In the genomic region with DNA sequence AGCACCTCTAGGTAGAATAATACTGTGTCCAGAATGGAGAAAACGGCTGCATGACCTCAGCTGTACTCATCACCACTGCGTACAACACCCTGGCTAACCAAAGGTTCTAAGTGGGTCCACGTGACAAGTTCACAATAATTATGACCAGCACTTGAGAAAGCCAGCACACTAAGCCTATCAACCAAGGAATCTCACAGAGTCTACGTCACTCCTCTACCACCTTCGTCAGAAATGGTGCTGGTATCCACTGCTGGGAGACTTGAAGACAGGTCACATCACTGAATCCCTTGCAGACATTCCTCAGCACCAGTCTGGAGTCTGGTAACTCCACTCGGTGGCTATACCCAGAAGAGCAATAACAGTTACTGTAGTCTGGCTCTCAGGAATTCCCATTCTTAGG, we compare ENCODE assay signal across 22 cellular contexts. TPM values are rescaled to one million over a fixed set of nuclear protein-coding genes. Genes with fewer than 3 reads are reported as not detected.
DNase-seq lines count a peak whose midpoint lies in the region; ATAC-seq, FAIRE-seq and TF ChIP-seq lines count a peak whose summit lies in the region.
"Had no signal": no experiment of that assay in that cellular context is flagged by ENCODE, and none has a peak within 500 bp of the region (broad histone marks: within the 10 kb centered on the region; RNA-seq: fewer than 3 reads in every experiment).

No MANE protein-coding gene starts in this region.

- H3K9me3 Mint-ChIP-seq in Calu3 (ENCODE audit: low read depth, unreplicated experiment) = no peaks in the 10 kb centered on the region

- H3K4me1 Mint-ChIP-seq in Calu3 (ENCODE audit: low read depth, unreplicated experiment) = peaks cover 8% of the 10 kb centered on the region
- H3K4me1 Mint-ChIP-seq: IgD-negative memory B cell had no signal

- H3K4me1 ChIP-seq in HepG2 (ENCODE audit: insufficient read depth, low read length) = no peaks in the 10 kb centered on the region
- no peaks in the 10 kb centered on the region for H3K4me1 ChIP-seq in right lobe of liver
- H3K4me1 ChIP-seq: BLaER1 had no signal

- no peaks in the 10 kb centered on the region for H3K79me2 ChIP-seq in HepG2 (ENCODE audit: insufficient read depth, low read length)

- no peaks in the 10 kb centered on the region for H3K27me3 ChIP-seq in HepG2 (ENCODE audit: control insufficient read depth in 1 of 2, insufficient read depth in 2 of 2, low read length in 2 of 2)
- no peaks in the 10 kb centered on the region for H3K27me3 ChIP-seq in right lobe of liver
- H3K27me3 ChIP-seq: BLaER1 had no signal

- no peak; the same call in 2 of the 3 replicates for ATAC-seq in HepG2
- ATAC-seq in right lobe of liver = no peak
- ATAC-seq in GM19452 (IDR thresholded peaks at IDR 0.05; ENCODE audit: unreplicated experiment) = no peak
- ATAC-seq in GM21723 (IDR thresholded peaks at IDR 0.05; ENCODE audit: unreplicated experiment) = no peak
- ATAC-seq: CD8-positive, alpha-beta T cell had no signal

- H3K4me3 Mint-ChIP-seq in Calu3 (ENCODE audit: low read depth, unreplicated experiment) = no peak overlapping the region
- H3K4me3 Mint-ChIP-seq: CD8-positive, alpha-beta T cell; IgD-negative memory B cell had no signal

- FAIRE-seq in HepG2 (lab: Jason Lieb, UNC) = no peak
- FAIRE-seq: A204.1, D721Med, GM12892 had no signal

- H3K9me3 ChIP-seq in HepG2 (ENCODE audit: low read length) = no peaks in the 10 kb centered on the region
- no peaks in the 10 kb centered on the region for H3K9me3 ChIP-seq in right lobe of liver
- H3K9me3 ChIP-seq: BLaER1 had no signal

- H3K4me3 ChIP-seq in HepG2 (replicated peaks in 1 of 3; ENCODE audit: insufficient read depth in 1 of 3, low read depth in 2 of 3, low read length in 3 of 3) (no peak overlapping the region), right lobe of liver (no peak overlapping the region)
- H3K4me3 ChIP-seq: BLaER1, SK-N-MC had no signal

- no peak overlapping the region for H3K9ac ChIP-seq in HepG2 (ENCODE audit: insufficient read depth, low read depth, low read length)
- H3K9ac ChIP-seq: BLaER1 had no signal

- TF ChIP-seq CTCF in HepG2 (CRISPR knock-in tag; IDR thresholded peaks at IDR 0.05) = no peak
- TF ChIP-seq CTCF in right lobe of liver (IDR thresholded peaks at IDR 0.05) = no peak
- TF ChIP-seq CTCF in Calu3 (IDR thresholded peaks at IDR 0.05; ENCODE audit: unreplicated experiment) = no peak

- H3K36me3 Mint-ChIP-seq in Calu3 (ENCODE audit: insufficient read depth, unreplicated experiment) = no peaks in the 10 kb centered on the region
- H3K36me3 Mint-ChIP-seq: CD8-positive, alpha-beta T cell had no signal

- no TSS peak for BruUV-seq in HepG2 (replicated peaks; lab: Mats Ljungman, UMichigan)
- no TSS peak for BruUV-seq in Calu3 (replicated peaks; lab: Mats Ljungman, UMichigan)

- in situ Hi-C loops in HepG2 (cut with HindIII; ENCODE audit: extremely low pct_ligation_motif_present, low pct_unique_long_range_greater_than_20kb) = no loop called here

- no peaks in the 10 kb centered on the region for H3K27me3 Mint-ChIP-seq in Calu3 (ENCODE audit: unreplicated experiment)

- TF ChIP-seq POLR2A in HepG2 (IDR thresholded peaks at IDR 0.05; ENCODE audit: insufficient read depth in 1 of 2, low read depth in 2 of 2, low read length in 2 of 2) = no peak
- TF ChIP-seq POLR2A in right lobe of liver (IDR thresholded peaks at IDR 0.05) = no peak

- H3K4me2 ChIP-seq in HepG2 (ENCODE audit: low read depth, low read length) = no peak overlapping the region
- H3K4me2 ChIP-seq: BLaER1 had no signal

- TF ChIP-seq RAD21 in HepG2 (CRISPR knock-in tag; IDR thresholded peaks at IDR 0.05) = no peak

- intact Hi-C loops in HepG2 (cut with micrococcal nuclease; ENCODE audit: unreplicated experiment) = no loop called here
- intact Hi-C loops in right lobe of liver (cut with DNase I) = no loop called here
- intact Hi-C loops in Calu3 (cut with micrococcal nuclease; ENCODE audit: unreplicated experiment) = no loop called here

- 7% methylated on average over 6 of the region's 6 CpGs for WGBS in HepG2 (ENCODE audit: low lambda C conversion rate)
- 49% methylated on average over 2 of the region's 6 CpGs for WGBS in right lobe of liver (ENCODE audit: insufficient coverage, low coverage, low lambda C conversion rate, missing lambda C conversion rate)

- POLR2A ChIA-PET in HepG2 (lab: Yijun Ruan, JAX) = no interaction called here

- H3K36me3 ChIP-seq in HepG2 (replicated peaks in 1 of 2; ENCODE audit: control insufficient read depth in 1 of 2, insufficient read depth in 2 of 2, low read length in 2 of 2) (no peaks in the 10 kb centered on the region), right lobe of liver (no peaks in the 10 kb centered on the region)
- H3K36me3 ChIP-seq: BLaER1 had no signal

- H4K20me1 ChIP-seq in HepG2 (ENCODE audit: insufficient read depth, low read length) = no peaks in the 10 kb centered on the region
- H4K20me1 ChIP-seq: BLaER1 had no signal

- no peak overlapping the region for H2AFZ ChIP-seq in HepG2 (ENCODE audit: low read length)

- DNase-seq in HepG2 (ENCODE audit: low spot score) (no peak), right lobe of liver (no peak), SHP77 (lab: John Stamatoyannopoulos, UW) (peak; percentile 86 to 87), islet precursor cell (peak; percentile 60), OCI-M2 (lab: John Stamatoyannopoulos, UW; ENCODE audit: unreplicated experiment) (no peak), Calu3 (no peak)
- DNase-seq: CD8-positive, alpha-beta T cell; DMS79; GF-D8; HCEC 1CT; Kasumi-1; NCI-H1105 treated with DMSO at 0.1 percent for 48 hours; NCI-H1694 treated with DMSO at 0.1 percent for 48 hours; NCI-H446 treated with DMSO at 0.1 percent for 48 hours had no signal

- no peak overlapping the region for H3K27ac Mint-ChIP-seq in Calu3 (ENCODE audit: unreplicated experiment)
- H3K27ac Mint-ChIP-seq: CD8-positive, alpha-beta T cell; IgD-negative memory B cell had no signal

- H3K27ac ChIP-seq in HepG2 (ENCODE audit: extremely low read length, insufficient read depth, low read length) (no peak overlapping the region), right lobe of liver (no peak overlapping the region)
- H3K27ac ChIP-seq: BLaER1, SK-N-MC had no signal

- TF ChIP-seq EP300 in HepG2 (IDR thresholded peaks at IDR 0.05; ENCODE audit: low read depth in 2 of 2, low read length in 2 of 2) (no peak), HepG2 (CRISPR knock-in tag; IDR thresholded peaks at IDR 0.05; ENCODE audit: borderline replicate concordance) (no peak)

- CTCF ChIA-PET in HepG2 (lab: Yijun Ruan, JAX; ENCODE audit: low intra/inter-chr PET ratio, low total read pairs) (no interaction called here), Calu3 (lab: Charles Lee) (no interaction called here)

TF ChIP-seq in HepG2, 621 proteins besides CTCF, POLR2A, EP300 and RAD21:
- TF ChIP-seq, protein P1, sequence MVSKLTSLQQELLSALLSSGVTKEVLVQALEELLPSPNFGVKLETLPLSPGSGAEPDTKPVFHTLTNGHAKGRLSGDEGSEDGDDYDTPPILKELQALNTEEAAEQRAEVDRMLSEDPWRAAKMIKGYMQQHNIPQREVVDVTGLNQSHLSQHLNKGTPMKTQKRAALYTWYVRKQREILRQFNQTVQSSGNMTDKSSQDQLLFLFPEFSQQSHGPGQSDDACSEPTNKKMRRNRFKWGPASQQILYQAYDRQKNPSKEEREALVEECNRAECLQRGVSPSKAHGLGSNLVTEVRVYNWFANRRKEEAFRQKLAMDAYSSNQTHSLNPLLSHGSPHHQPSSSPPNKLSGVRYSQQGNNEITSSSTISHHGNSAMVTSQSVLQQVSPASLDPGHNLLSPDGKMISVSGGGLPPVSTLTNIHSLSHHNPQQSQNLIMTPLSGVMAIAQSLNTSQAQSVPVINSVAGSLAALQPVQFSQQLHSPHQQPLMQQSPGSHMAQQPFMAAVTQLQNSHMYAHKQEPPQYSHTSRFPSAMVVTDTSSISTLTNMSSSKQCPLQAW (CRISPR knock-in tag; IDR thresholded peaks at IDR 0.05) = no peak
- no peak for TF ChIP-seq TBX2 (CRISPR knock-in tag; IDR thresholded peaks at IDR 0.05; ENCODE audit: borderline replicate concordance)
- peak; percentile 84 for TF ChIP-seq CREB1 (IDR thresholded peaks at IDR 0.05)
- no peak for TF ChIP-seq CREB1 (CRISPR knock-in tag; IDR thresholded peaks at IDR 0.05)
- no peak for TF ChIP-seq FOXJ3 (CRISPR knock-in tag; IDR thresholded peaks at IDR 0.05; ENCODE audit: borderline replicate concordance)

RNA-seq across cellular contexts. Expression of gene PKIB, which starts 40.8 kb away (rescaled TPM):
- total RNA-seq in HepG2 (2016; rRNA removed; fragmentation: Illumina TruSeq; extraction: Trizol) = 1.5 and 2.2 TPM in 2 replicates
- total RNA-seq in HepG2 (2016; cell fraction: cytosol; rRNA removed; fragmentation: Illumina TruSeq; extraction: Trizol; ENCODE audit: low read depth) = 0.71 and 1.9 TPM in 2 replicates
- 1.2 and 1.3 TPM in 2 replicates for total RNA-seq in HepG2 (2016; cell fraction: insoluble cytoplasmic fraction; rRNA removed; fragmentation: Illumina TruSeq; extraction: Trizol)
- total RNA-seq in HepG2 (2016; cell fraction: membrane; rRNA removed; fragmentation: Illumina TruSeq; extraction: Trizol) = 1.8 and 2.9 TPM in 2 replicates
- 0.90 and 1.4 TPM in 2 replicates for total RNA-seq in HepG2 (2016; cell fraction: nucleus; rRNA removed; fragmentation: Illumina TruSeq; extraction: Trizol)
- 0.97 and 1.4 TPM in 2 replicates for polyA plus RNA-seq in HepG2 (2011; rRNA removed)
- polyA plus RNA-seq in HepG2 (2011; cell fraction: cytosol; rRNA removed) = 0.58 and 1.0 TPM in 2 replicates
- 0.69 and 1.1 TPM in 2 replicates for polyA plus RNA-seq in HepG2 (2011; cell fraction: nucleus; rRNA removed)
- polyA plus RNA-seq in HepG2 (2012) = 1.3 and 1.4 TPM in 2 replicates
- polyA plus RNA-seq in HepG2 (2016; cell fraction: cytosol; fragmentation: Illumina TruSeq; extraction: Trizol; ENCODE audit: low read depth) = 1.8 and 2.2 TPM in 2 replicates
- polyA plus RNA-seq in HepG2 (2016; cell fraction: insoluble cytoplasmic fraction; fragmentation: Illumina TruSeq; extraction: Trizol; ENCODE audit: low read depth) = 2.6 TPM in 2 replicates
- 2.4 and 3.0 TPM in 2 replicates for polyA plus RNA-seq in HepG2 (2016; cell fraction: membrane; fragmentation: Illumina TruSeq; extraction: Trizol; ENCODE audit: low read depth)
- polyA plus RNA-seq in HepG2 (2016; cell fraction: nucleus; fragmentation: Illumina TruSeq; extraction: Trizol; ENCODE audit: insufficient read depth, low read depth) = 1.9 and 2.3 TPM in 2 replicates
- 0.20 TPM in 1 of 2 replicates, not detected in the other for polyA minus RNA-seq in HepG2 (2011; rRNA and poly(A)+ RNA removed; ENCODE audit: low replicate concordance)
- not detected in 2 replicates for polyA minus RNA-seq in HepG2 (2011; cell fraction: cytosol; rRNA and poly(A)+ RNA removed)
- polyA minus RNA-seq in HepG2 (2011; cell fraction: nucleus; rRNA and poly(A)+ RNA removed) = 2.5 and 2.8 TPM in 2 replicates
- total RNA-seq in right lobe of liver = 10 to 100 TPM in 2 of 6 experiments, 1 to 10 TPM in 4; 2.4 to 12.1 (median 4.1) TPM
- total RNA-seq in Calu3 (2022) = 11.8 and 17.2 TPM in 2 replicates
- polyA plus RNA-seq: IgD-negative memory B cell had no signal

Comparison
In these comparisons a context has a peak if more than half of its experiments do, and no peak if none do; other contexts are left out.
1. DNase-seq: peak in SHP77 (2 of 2) and islet precursor cell (single experiment); none in HepG2 (single experiment), right lobe of liver (0 of 3), OCI-M2 (single experiment) and Calu3 (single experiment).